Comparison of ENCODE assay signal across 9 cellular contexts in the genomic region with DNA sequence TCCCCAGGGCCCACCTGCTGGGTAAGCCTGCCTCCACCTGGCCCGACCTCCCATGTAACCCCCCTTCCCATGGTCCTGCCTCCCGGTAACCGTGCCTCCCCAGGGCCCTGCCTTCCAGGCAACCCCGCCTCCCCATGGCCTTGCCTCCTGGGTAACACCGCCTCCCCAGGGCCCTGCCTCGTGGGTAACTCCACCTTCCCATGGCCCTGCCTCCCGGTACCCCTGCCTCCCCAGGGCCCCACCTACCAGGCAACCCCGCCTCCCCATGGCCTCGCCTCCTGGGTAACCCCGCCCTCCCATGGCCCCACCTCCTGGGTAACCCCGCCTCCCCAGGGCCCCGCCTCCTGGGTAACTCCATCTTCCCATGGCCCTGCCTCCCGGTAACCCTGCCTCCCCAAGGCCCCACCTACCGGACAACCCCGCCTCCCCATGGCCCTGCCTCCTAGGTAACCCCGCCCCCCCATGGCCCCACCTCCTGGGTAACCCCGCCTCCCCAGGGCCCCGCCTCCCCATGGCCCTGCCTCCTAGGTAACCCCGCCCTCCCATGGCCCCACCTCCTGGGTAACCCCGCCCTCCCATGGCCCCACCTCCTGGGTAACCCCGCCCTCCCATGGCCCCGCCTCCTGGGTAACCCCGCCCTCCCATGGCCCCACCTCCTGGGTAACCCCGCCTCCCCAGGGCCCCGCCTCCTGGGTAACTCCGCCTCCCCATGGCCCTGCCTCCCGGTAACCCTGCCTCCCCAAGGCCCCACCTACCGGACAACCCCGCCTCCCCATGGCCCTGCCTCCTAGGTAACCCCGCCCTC. TPM values are rescaled to one million over a fixed set of nuclear protein-coding genes. Genes with fewer than 3 reads are reported as not detected.
DNase-seq lines count a peak whose midpoint lies in the region; ATAC-seq, FAIRE-seq and TF ChIP-seq lines count a peak whose summit lies in the region.
"Not testable (repeated sequence)": the region's sequence is repeated elsewhere in the genome, so short reads cannot be mapped to it uniquely, and the experiment has no call there.
"Had no signal": no experiment of that assay in that cellular context is flagged by ENCODE, and none has a peak within 500 bp of the region (broad histone marks: within the 10 kb centered on the region; RNA-seq: fewer than 3 reads in every experiment).

No MANE protein-coding gene starts in this region.

- peaks cover 56% of the 10 kb centered on the region for H3K36me3 Mint-ChIP-seq in activated CD4-positive, alpha-beta T cell treated with anti-CD3 and anti-CD28 coated beads, Interleukin-2, amount 10 ng/mL, durations not matched to agents 7 days and 5 days (ENCODE audit: low read depth)
- H3K36me3 Mint-ChIP-seq in natural killer cell, result not testable (repeated sequence)

- peak overlapping the region; percentile 42 for H3K27ac ChIP-seq in effector memory CD4-positive, alpha-beta T cell (ENCODE audit: insufficient read depth, low read length, poor library complexity, severe bottlenecking)

- H3K36me3 ChIP-seq in effector memory CD4-positive, alpha-beta T cell (ENCODE audit: control insufficient read depth, insufficient read depth, low read length), result peaks cover 88% of the 10 kb centered on the region

- H3K4me3 ChIP-seq in effector memory CD4-positive, alpha-beta T cell (ENCODE audit: insufficient read depth, low read depth, low read length, poor library complexity, severe bottlenecking), result not testable (repeated sequence)

- CTCF ChIA-PET in activated CD4-positive, alpha-beta T cell treated with anti-CD3 and anti-CD28 coated beads, Interleukin-2, amount 10 ng/mL, durations not matched to agents 7 days and 5 days (lab: Charles Lee), result interaction anchor here (1.0 kb wide), 1 partner anchor 28 kb away, joined by 3 read pairs; no protein-coding TSS in a partner anchor

- H3K4me1 ChIP-seq in effector memory CD4-positive, alpha-beta T cell (ENCODE audit: control insufficient read depth, insufficient read depth, low read length, poor library complexity, severe bottlenecking), result not testable (repeated sequence)

- H3K27me3 Mint-ChIP-seq in activated CD4-positive, alpha-beta T cell treated with anti-CD3 and anti-CD28 coated beads, Interleukin-2, amount 10 ng/mL, durations not matched to agents 7 days and 5 days; natural killer cell (ENCODE audit: low read depth in 2 of 2): not testable (repeated sequence)

- intact Hi-C loops in natural killer cell (cut with micrococcal nuclease), result not testable (repeated sequence)

- POLR2A ChIA-PET in activated CD4-positive, alpha-beta T cell treated with anti-CD3 and anti-CD28 coated beads, Interleukin-2, amount 10 ng/mL, durations not matched to agents 7 days and 5 days (lab: Charles Lee), result not testable (repeated sequence)

- not testable (repeated sequence) for TF ChIP-seq POLR2A in GM12891 (IDR thresholded peaks at IDR 0.05; ENCODE audit: low read depth, low read length)

- ATAC-seq in natural killer cell, result peak; percentile 82

- not testable (repeated sequence) for H3K4me1 Mint-ChIP-seq in activated CD4-positive, alpha-beta T cell treated with anti-CD3 and anti-CD28 coated beads, Interleukin-2, amount 10 ng/mL, durations not matched to agents 7 days and 5 days
- peaks cover 8 to 29% of the 10 kb centered on the region in 2 donors for H3K4me1 Mint-ChIP-seq in natural killer cell

- not testable (repeated sequence) for TF ChIP-seq CTCF in natural killer cell (IDR thresholded peaks at IDR 0.05)

- not testable (repeated sequence) for H3K27ac Mint-ChIP-seq in activated CD4-positive, alpha-beta T cell treated with anti-CD3 and anti-CD28 coated beads, Interleukin-2, amount 10 ng/mL, durations not matched to agents 7 days and 5 days
- peak overlapping the region in 1 of 2 donors; percentile 73 for H3K27ac Mint-ChIP-seq in natural killer cell

- H3K9me3 ChIP-seq in effector memory CD4-positive, alpha-beta T cell (ENCODE audit: control insufficient read depth, low read length), result not testable (repeated sequence)

- in situ Hi-C loops in SK-MEL-5 (cut with HindIII; ENCODE audit: low pct_unique_long_range_greater_than_20kb, low sequenced_read_pairs), result not testable (repeated sequence)

- FAIRE-seq in GM12891 (lab: Jason Lieb, UNC), result peak; percentile 90

- DNase-seq in GM12891 (ENCODE audit: insufficient read length, low spot score), result not testable (repeated sequence)
- DNase-seq in SK-MEL-5 (ENCODE audit: low read depth, low spot score), result peak; percentile 53
- peak; percentile 37 for DNase-seq in activated CD4-positive, alpha-beta T cell treated with anti-CD3 and anti-CD28 coated beads, Interleukin-2, amount 10 ng/mL, durations not matched to agents 7 days and 5 days
- DNase-seq in activated T-helper 9 cell treated with anti-CD3 and anti-CD28 coated beads, Interleukin-2, amount 50 U/mL, for 16 hours (ENCODE audit: low read depth), result peak; percentile 49
- peak; percentile 52 to 78 (median 71) for DNase-seq in effector memory CD4-positive, alpha-beta T cell
- peak; percentile 62 for DNase-seq in natural killer cell
- DNase-seq in stimulated activated CD4-positive, alpha-beta T cell treated with anti-CD3 and anti-CD28 coated beads, TNF-alpha, amount 100 ng/mL, for 4 hours (ENCODE audit: low read depth in 3 of 3), result peak in 2 of 3 experiments; percentile 16 to 17

- H3K27me3 ChIP-seq in effector memory CD4-positive, alpha-beta T cell (replicated peaks; ENCODE audit: control insufficient read depth, insufficient read depth, low read length, poor library complexity, severe bottlenecking), result not testable (repeated sequence)

- not testable (repeated sequence) for H3K9me3 Mint-ChIP-seq in activated CD4-positive, alpha-beta T cell treated with anti-CD3 and anti-CD28 coated beads, Interleukin-2, amount 10 ng/mL, durations not matched to agents 7 days and 5 days; natural killer cell

- not testable (repeated sequence) for H3K4me3 Mint-ChIP-seq in activated CD4-positive, alpha-beta T cell treated with anti-CD3 and anti-CD28 coated beads, Interleukin-2, amount 10 ng/mL, durations not matched to agents 7 days and 5 days; natural killer cell

RNA-seq across cellular contexts. Expression of gene PIK3R6, which starts 17.9 kb away (rescaled TPM):
- polyA plus RNA-seq in GM12891 (2012; ENCODE audit: low read depth, missing spikeins), result 115 TPM
- 0.05 TPM in 1 of 2 replicates, not detected in the other for total RNA-seq in SK-MEL-5 (2014; rRNA removed; shearing (Covaris generic))
- 0.04 and 0.16 TPM in 2 replicates for polyA plus RNA-seq in SK-MEL-5 (2015; cell fraction: cytosol; rRNA removed)
- not detected in 2 replicates for polyA plus RNA-seq in SK-MEL-5 (2015; cell fraction: nucleus; rRNA removed)
- total RNA-seq in activated CD4-positive, alpha-beta T cell treated with anti-CD3 and anti-CD28 coated beads, Interleukin-2, amount 10 ng/mL, durations not matched to agents 7 days and 5 days, result 1 to 10 TPM; 6.2 to 7.1 TPM
- 1 to 10 TPM in 2 of 3 donors, under 1 TPM in 1; 0.84 to 6.3 (median 1.4) TPM for total RNA-seq in natural killer cell
- total RNA-seq: G401, HT1080 had no signal
